Comparison of ENCODE assay signal across 20 cellular contexts in the genomic region with DNA sequence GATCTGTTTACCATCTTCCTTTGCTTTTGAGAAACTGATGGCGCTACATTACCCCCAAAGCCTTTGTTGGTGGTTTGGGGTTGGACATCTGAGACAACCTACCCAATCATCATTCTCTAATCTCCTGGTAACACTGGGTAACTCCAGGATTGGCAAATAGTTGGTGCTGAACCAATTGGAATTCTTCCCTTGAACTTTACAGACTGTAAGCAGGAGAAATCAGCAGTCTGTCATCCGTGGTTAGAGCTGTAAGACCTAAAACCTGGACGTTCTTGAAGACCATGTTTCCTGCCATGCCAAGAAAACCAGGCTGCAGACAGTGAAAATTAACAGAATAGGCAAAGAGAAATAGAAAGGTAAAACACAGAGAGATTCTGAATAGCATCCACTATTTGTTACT.
DNase-seq lines count a peak whose midpoint lies in the region; ATAC-seq, FAIRE-seq and TF ChIP-seq lines count a peak whose summit lies in the region.
"Had no signal": no experiment of that assay in that cellular context is flagged by ENCODE, and none has a peak within 500 bp of the region (broad histone marks: within the 10 kb centered on the region; RNA-seq: fewer than 3 reads in every experiment).

No MANE protein-coding gene starts in this region.

- no peaks in the 10 kb centered on the region for H3K79me2 ChIP-seq in endothelial cell of umbilical vein (ENCODE audit: control insufficient read depth, insufficient read depth, low read length)

- no peaks in the 10 kb centered on the region for H3K4me1 Mint-ChIP-seq in CD4-positive, alpha-beta memory T cell

- dilution Hi-C loops in endothelial cell of umbilical vein (cut with MboI; ENCODE audit: extremely low pct_ligation_motif_present, low sequenced_read_pairs) = no loop called here

- H3K4me1 ChIP-seq in endothelial cell of umbilical vein (ENCODE audit: control insufficient read depth, extremely low read depth, insufficient read depth, low read length) = no peaks in the 10 kb centered on the region
- H3K4me1 ChIP-seq in left lung = no peaks in the 10 kb centered on the region
- no peaks in the 10 kb centered on the region for H3K4me1 ChIP-seq in CD4-positive, alpha-beta memory T cell (ENCODE audit: insufficient read depth, low read length)
- H3K4me1 ChIP-seq in esophagus squamous epithelium = peaks cover 0 to 7% (median 0%) of the 10 kb centered on the region in 3 donors

- H3K36me3 Mint-ChIP-seq in CD4-positive, alpha-beta memory T cell = no peaks in the 10 kb centered on the region

- TF ChIP-seq POLR2A in endothelial cell of umbilical vein (IDR thresholded peaks at IDR 0.05; ENCODE audit: low read depth, low read length) (no peak), esophagus squamous epithelium (IDR thresholded peaks at IDR 0.05) (no peak)

- intact Hi-C loops in endothelial cell of umbilical vein (cut with micrococcal nuclease) (no loop called here), left lung (cut with DNase I) (no loop called here), esophagus squamous epithelium (cut with DNase I) (no loop called here)
- intact Hi-C loops in CD4-positive, alpha-beta memory T cell (cut with micrococcal nuclease) = no loop called here

- H3K9ac ChIP-seq in endothelial cell of umbilical vein (replicated peaks; ENCODE audit: extremely low read depth, insufficient read depth, low read length) = no peak overlapping the region

- no peaks in the 10 kb centered on the region for H4K20me1 ChIP-seq in endothelial cell of umbilical vein (replicated peaks; ENCODE audit: control insufficient read depth, extremely low read depth, insufficient read depth, low read length)

- POLR2A ChIA-PET in endothelial cell of umbilical vein (lab: Charles Lee) = no interaction called here
- POLR2A ChIA-PET in CD4-positive, alpha-beta memory T cell (lab: Charles Lee; ENCODE audit: partially characterized antibody) = no interaction called here

- no peak overlapping the region for H3K4me3 Mint-ChIP-seq in CD4-positive, alpha-beta memory T cell

- BruUV-seq in endothelial cell of umbilical vein (replicated peaks; lab: Mats Ljungman, UMichigan) = no TSS peak

- H3K9me3 ChIP-seq in endothelial cell of umbilical vein (replicated peaks; ENCODE audit: control insufficient read depth, insufficient read depth, low read length) (no peaks in the 10 kb centered on the region), left lung (no peaks in the 10 kb centered on the region), esophagus squamous epithelium (no peaks in the 10 kb centered on the region)
- no peaks in the 10 kb centered on the region for H3K9me3 ChIP-seq in CD4-positive, alpha-beta memory T cell (ENCODE audit: control insufficient read depth in 1 of 2, low read length in 2 of 2)

- TF ChIP-seq CTCF in AG09309 (IDR thresholded peaks at IDR 0.05; ENCODE audit: control insufficient read depth, insufficient read depth, low read depth, low read length, missing control alignments) (no peak), endothelial cell of umbilical vein (IDR thresholded peaks at IDR 0.05; ENCODE audit: extremely low read depth in 1 of 2, insufficient read depth in 1 of 2, low read depth in 1 of 2, low read length in 2 of 2) (no peak), left lung (IDR thresholded peaks at IDR 0.05) (no peak), esophagus squamous epithelium (IDR thresholded peaks at IDR 0.05) (no peak)

- no peak overlapping the region for H3K27ac ChIP-seq in endothelial cell of umbilical vein (ENCODE audit: insufficient read depth, low read depth, low read length)
- no peak overlapping the region for H3K27ac ChIP-seq in left lung
- H3K27ac ChIP-seq in CD4-positive, alpha-beta memory T cell (ENCODE audit: low read depth, low read length) = no peak overlapping the region
- no peak overlapping the region for H3K27ac ChIP-seq in esophagus squamous epithelium
- H3K27ac ChIP-seq: C4-2B, HL-60, SK-N-MC had no signal

- H3K4me3 ChIP-seq in AG09309 (ENCODE audit: control insufficient read depth, low read depth, low read length) = no peak overlapping the region
- H3K4me3 ChIP-seq in endothelial cell of umbilical vein (replicated peaks in 1 of 3; ENCODE audit: insufficient read depth in 1 of 3, low read depth in 1 of 3, low read length in 3 of 3) = no peak overlapping the region
- H3K4me3 ChIP-seq in left lung = no peak overlapping the region
- H3K4me3 ChIP-seq in CD4-positive, alpha-beta memory T cell (ENCODE audit: low read length in 2 of 2) = no peak overlapping the region
- no peak overlapping the region for H3K4me3 ChIP-seq in esophagus squamous epithelium
- H3K4me3 ChIP-seq: SK-N-MC had no signal

- H3K27me3 ChIP-seq in endothelial cell of umbilical vein (ENCODE audit: control insufficient read depth in 2 of 2, insufficient read depth in 2 of 2, low read length in 2 of 2) (no peaks in the 10 kb centered on the region), left lung (no peaks in the 10 kb centered on the region), esophagus squamous epithelium (no peaks in the 10 kb centered on the region)
- H3K27me3 ChIP-seq in CD4-positive, alpha-beta memory T cell (ENCODE audit: insufficient read depth, low read length) = no peaks in the 10 kb centered on the region

- H3K9me1 ChIP-seq in endothelial cell of umbilical vein (replicated peaks; ENCODE audit: control insufficient read depth, extremely low read depth, insufficient read depth, low read length) = no peaks in the 10 kb centered on the region

- H2AFZ ChIP-seq in endothelial cell of umbilical vein (ENCODE audit: low read depth, low read length) = peak overlapping the region; percentile 21

- 59% methylated on average over 3 of the region's 3 CpGs for WGBS in esophagus squamous epithelium, 2 donors

- no peaks in the 10 kb centered on the region for H3K27me3 Mint-ChIP-seq in CD4-positive, alpha-beta memory T cell

- no peak overlapping the region for H3K4me2 ChIP-seq in endothelial cell of umbilical vein (ENCODE audit: insufficient read depth, low read length)

- DNase-seq in AG09309 (ENCODE audit: low read depth) = peak; percentile 16
- peak; percentile 13 for DNase-seq in M059J (ENCODE audit: low read depth)
- no peak for DNase-seq in endothelial cell of umbilical vein (ENCODE audit: low read depth, low spot score)
- DNase-seq in kidney tubule cell (ENCODE audit: low spot score) = peak; percentile 22
- no peak for DNase-seq in left lung
- DNase-seq in CD4-positive, alpha-beta memory T cell = no peak
- no peak for DNase-seq in esophagus squamous epithelium (lab: John Stamatoyannopoulos, UW)
- DNase-seq: MM.1S, NCI-H1105, NCI-H187, NCI-H2171, NCI-H446 treated with DMSO at 0.1 percent for 48 hours, NCI-H748 treated with DMSO at 0.1 percent for 48 hours, PC-3 had no signal

- CTCF ChIA-PET in endothelial cell of umbilical vein (lab: Charles Lee) = no interaction called here
- CTCF ChIA-PET in CD4-positive, alpha-beta memory T cell (lab: Charles Lee; ENCODE audit: partially characterized antibody) = no interaction called here

- H3K9me3 Mint-ChIP-seq in CD4-positive, alpha-beta memory T cell = peaks cover 0 to 13% (median 3%) of the 10 kb centered on the region in 8 donors

- H3K36me3 ChIP-seq in endothelial cell of umbilical vein (ENCODE audit: control insufficient read depth in 2 of 2, extremely low read depth in 1 of 2, insufficient read depth in 2 of 2, low read length in 2 of 2) (no peaks in the 10 kb centered on the region), left lung (no peaks in the 10 kb centered on the region), esophagus squamous epithelium (no peaks in the 10 kb centered on the region)
- no peaks in the 10 kb centered on the region for H3K36me3 ChIP-seq in CD4-positive, alpha-beta memory T cell (ENCODE audit: insufficient read depth, low read length)

- no peak overlapping the region for H3K27ac Mint-ChIP-seq in CD4-positive, alpha-beta memory T cell

- FAIRE-seq in endothelial cell of umbilical vein (lab: Jason Lieb, UNC) = peak; percentile 57
- FAIRE-seq: GM12891, GM19239 had no signal

- no peak for ATAC-seq in left lung
- ATAC-seq in GM19035 (IDR thresholded peaks at IDR 0.05; ENCODE audit: unreplicated experiment) = no peak
- ATAC-seq: PC-3 had no signal

TF ChIP-seq in endothelial cell of umbilical vein, 7 proteins besides CTCF, POLR2A, EP300 and RAD21:
- TF ChIP-seq POLR2AphosphoS5 (IDR thresholded peaks at IDR 0.05; ENCODE audit: insufficient read depth, low read depth, low read length) = no peak
- TF ChIP-seq MYC (IDR thresholded peaks at IDR 0.05; ENCODE audit: low read depth, low read length) = no peak
- TF ChIP-seq JUN (IDR thresholded peaks at IDR 0.05; ENCODE audit: borderline replicate concordance, insufficient read depth, insufficient read length, low read depth) = no peak

Comparison
In these comparisons a context has a peak if more than half of its experiments do, and no peak if none do; other contexts are left out.
1. DNase-seq: peak in AG09309 (single experiment), M059J (single experiment) and kidney tubule cell (single experiment); none in endothelial cell of umbilical vein (single experiment), left lung (0 of 2), CD4-positive, alpha-beta memory T cell (0 of 5) and esophagus squamous epithelium (single experiment).